Comparison of ENCODE assay signal across 36 cellular contexts in the genomic region with DNA sequence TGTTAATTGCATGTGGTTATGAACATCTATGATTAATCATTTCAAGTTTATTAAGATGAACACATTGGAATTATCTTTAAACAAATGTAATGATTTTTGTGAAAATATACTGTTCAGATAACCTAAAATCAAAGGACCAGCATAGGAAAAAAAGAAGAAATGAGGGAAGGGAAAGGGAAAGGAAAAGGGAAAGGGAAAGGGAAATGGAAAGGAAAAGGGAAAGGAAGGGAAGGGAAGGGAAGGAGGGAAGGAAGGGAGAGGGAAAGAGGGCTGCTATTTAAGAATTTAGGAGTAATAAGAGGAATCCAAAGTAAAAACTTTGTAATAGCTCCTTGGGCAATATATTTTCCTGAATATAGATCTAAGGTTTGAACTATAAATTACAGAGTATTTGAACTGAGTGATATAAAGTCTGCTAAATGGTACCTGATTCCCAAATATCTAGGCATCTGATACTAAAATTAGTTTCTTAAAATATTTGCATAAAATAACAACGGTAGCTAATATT.
"Had no signal": no experiment of that assay in that cellular context is flagged by ENCODE, and none has a peak within 500 bp of the region (broad histone marks: within the 10 kb centered on the region; RNA-seq: fewer than 3 reads in every experiment).

No MANE protein-coding gene starts in this region.

- H3K4me3 ChIP-seq: MG63 had no signal

- H3K9me3 ChIP-seq: MG63 had no signal

- H3K36me3 ChIP-seq: MG63 had no signal

- H3K27me3 ChIP-seq: MG63 had no signal

- DNase-seq: Karpas-422, Kasumi-1, MG63, MM.1S, MV-4-11, NCI-H1048, NCI-H1092, NCI-H1092 treated with DMSO at 0.1 percent for 48 hours, NCI-H1105, NCI-H1105 treated with DMSO at 0.1 percent for 48 hours, NCI-H1417, NCI-H1417 treated with DMSO at 0.1 percent for 48 hours, NCI-H1436, NCI-H1436 treated with DMSO at 0.1 percent for 48 hours, NCI-H146, NCI-H1694, NCI-H1694 treated with DMSO at 0.1 percent for 48 hours, NCI-H187, NCI-H187 treated with DMSO at 0.1 percent for 48 hours, NCI-H1930, NCI-H2029, NCI-H2029 treated with DMSO at 0.1 percent for 48 hours, NCI-H2081, NCI-H2081 treated with DMSO at 0.1 percent for 48 hours, NCI-H2107, NCI-H2171, NCI-H2171 treated with DMSO at 0.1 percent for 48 hours, NCI-H2227 treated with DMSO at 0.1 percent for 48 hours, NCI-H226, NCI-H345, NCI-H446, NCI-H446 treated with DMSO at 0.1 percent for 48 hours, NCI-H510A, NCI-H510A treated with DMSO at 0.1 percent for 48 hours, NCI-H524, NCI-H524 treated with DMSO at 0.1 percent for 48 hours had no signal
